In genomic region chr19:19261350-19262189, GRCh38 we compare ENCODE assay signal across 11 cellular contexts. TPM values are rescaled to one million over a fixed set of nuclear protein-coding genes. Genes with fewer than 3 reads are reported as not detected.
DNase-seq lines count a peak whose midpoint lies in the region; ATAC-seq, FAIRE-seq and TF ChIP-seq lines count a peak whose summit lies in the region.
"Had no signal": no experiment of that assay in that cellular context is flagged by ENCODE, and none has a peak within 500 bp of the region (broad histone marks: within the 10 kb centered on the region; RNA-seq: fewer than 3 reads in every experiment).

No MANE protein-coding gene starts in this region.

- H3K36me3 Mint-ChIP-seq in memory B cell = peaks cover 6% of the 10 kb centered on the region

- H3K9ac ChIP-seq in adipocyte (ENCODE audit: low read length) = no peak overlapping the region

- H3K4me3 Mint-ChIP-seq in memory B cell = peak overlapping the region; percentile 65

- peak overlapping the region in 1 of 2 experiments; percentile 56; a peak in 2 of 6 replicates for H3K27ac ChIP-seq in A549
- H3K27ac ChIP-seq: gastrocnemius medialis had no signal

- peaks cover 29% of the 10 kb centered on the region for H3K27me3 Mint-ChIP-seq in memory B cell

- no peak overlapping the region for H3K27ac Mint-ChIP-seq in memory B cell

- TF ChIP-seq RAD21 in A549 (conservative IDR thresholded peaks at IDR 0.05 in 1 of 2, IDR thresholded peaks at IDR 0.05 in 1 of 2) = no peak

- H3K4me1 ChIP-seq in A549 = no peaks in the 10 kb centered on the region
- H3K4me1 ChIP-seq in adipocyte (ENCODE audit: control insufficient read depth, insufficient read depth, low read length) = no peaks in the 10 kb centered on the region
- H3K4me1 ChIP-seq: gastrocnemius medialis had no signal

- H3K9me3 Mint-ChIP-seq in memory B cell = peaks cover 3% of the 10 kb centered on the region

- H3K9me3 ChIP-seq in A549 = no peaks in the 10 kb centered on the region
- peaks cover 6% of the 10 kb centered on the region for H3K9me3 ChIP-seq in adipocyte (ENCODE audit: control insufficient read depth, low read length)
- H3K9me3 ChIP-seq: gastrocnemius medialis had no signal

- no peak for TF ChIP-seq EP300 in A549 (IDR thresholded peaks at IDR 0.05)

- TF ChIP-seq POLR2A in A549 (IDR thresholded peaks at IDR 0.05; ENCODE audit: low read length) = no peak

- ATAC-seq in A549 (peak in 1 of 2 experiments; percentile 9; a peak in 1 of 6 replicates), memory B cell (ENCODE audit: low read depth) (peak; percentile 70)
- ATAC-seq: gastrocnemius medialis had no signal

- peak overlapping the region; percentile 28; the same call in 1 of the 3 replicates for H3K4me3 ChIP-seq in A549
- H3K4me3 ChIP-seq in HFF-Myc (replicated peaks; ENCODE audit: low read depth, low read length) = 0 out of 2 replicates have a peak overlapping the region, but pooled peaks have one; percentile 9
- H3K4me3 ChIP-seq in adipocyte (ENCODE audit: low read length) = no peak overlapping the region
- H3K4me3 ChIP-seq: gastrocnemius medialis had no signal

- H3K4me2 ChIP-seq in A549 = peak overlapping the region; percentile 62

- no peak for DNase-seq in A549 (ENCODE audit: low read depth in 1 of 2, low spot score in 1 of 2)
- no peak for DNase-seq in HFF-Myc (ENCODE audit: extremely low read depth, low read depth)
- DNase-seq in adipocyte (ENCODE audit: low read depth) = peak; percentile 39
- peak; percentile 7 to 32 for DNase-seq in memory B cell (ENCODE audit: low spot score in 2 of 2)
- DNase-seq in NCI-H2196 treated with DMSO at 0.1 percent for 48 hours (lab: John Stamatoyannopoulos, UW; ENCODE audit: unreplicated experiment) = no peak
- DNase-seq in HUDEP-2 (lab: John Stamatoyannopoulos, UW; ENCODE audit: unreplicated experiment in 76 of 76) = no peak
- no peak for DNase-seq in T-helper 1 cell
- DNase-seq in stimulated activated CD4-positive, alpha-beta T cell treated with anti-CD3 and anti-CD28 coated beads, Interleukin-15, amount 100 ng/mL, for 24 hours = no peak
- DNase-seq: activated gamma-delta T cell treated with Interleukin-2 at 50 U/mL for 16 hours, gastrocnemius medialis, SHP77 treated with DMSO at 0.1 percent for 48 hours had no signal

- no peak for FAIRE-seq in A549 (lab: Jason Lieb, UNC)

- CTCF ChIA-PET in A549 (lab: Yijun Ruan, JAX) = no interaction called here

- peaks cover 67% of the 10 kb centered on the region for H3K27me3 ChIP-seq in adipocyte (replicated peaks; ENCODE audit: control insufficient read depth, insufficient read depth, low read length)

- peaks cover 13% of the 10 kb centered on the region for H3K4me1 Mint-ChIP-seq in memory B cell

- WGBS in A549 (ENCODE audit: missing lambda C conversion rate) = 52% methylated on average over 15 of the region's 52 CpGs

- H3K36me3 ChIP-seq in adipocyte (ENCODE audit: control insufficient read depth, insufficient read depth, low read length, severe bottlenecking) = no peaks in the 10 kb centered on the region
- H3K36me3 ChIP-seq: gastrocnemius medialis had no signal

- TF ChIP-seq CTCF in A549 (IDR thresholded peaks at IDR 0.05) = no peak
- no peak for TF ChIP-seq CTCF in HFF-Myc (IDR thresholded peaks at IDR 0.05; ENCODE audit: low read depth, low read length, missing control alignments)

- POLR2A ChIA-PET in A549 (lab: Yijun Ruan, JAX) = no interaction called here

TF ChIP-seq in A549, 52 proteins besides CTCF, POLR2A, EP300 and RAD21:
- TF ChIP-seq FOXS1 (CRISPR knock-in tag; IDR thresholded peaks at IDR 0.05) (no peak), RFX5 (IDR thresholded peaks at IDR 0.05) (no peak), CHD2 (IDR thresholded peaks at IDR 0.05; ENCODE audit: low read length, partially characterized antibody) (no peak), KDM1A (IDR thresholded peaks at IDR 0.05; ENCODE audit: low read depth) (no peak), RNF2 (IDR thresholded peaks at IDR 0.05; ENCODE audit: borderline replicate concordance, low read depth) (no peak), MAFK (IDR thresholded peaks at IDR 0.05; ENCODE audit: partially characterized antibody) (no peak), HMGXB4 (CRISPR knock-in tag; IDR thresholded peaks at IDR 0.05; ENCODE audit: borderline replicate concordance) (no peak), CEBPB (IDR thresholded peaks at IDR 0.05) (no peak)
- TF ChIP-seq, protein P1, sequence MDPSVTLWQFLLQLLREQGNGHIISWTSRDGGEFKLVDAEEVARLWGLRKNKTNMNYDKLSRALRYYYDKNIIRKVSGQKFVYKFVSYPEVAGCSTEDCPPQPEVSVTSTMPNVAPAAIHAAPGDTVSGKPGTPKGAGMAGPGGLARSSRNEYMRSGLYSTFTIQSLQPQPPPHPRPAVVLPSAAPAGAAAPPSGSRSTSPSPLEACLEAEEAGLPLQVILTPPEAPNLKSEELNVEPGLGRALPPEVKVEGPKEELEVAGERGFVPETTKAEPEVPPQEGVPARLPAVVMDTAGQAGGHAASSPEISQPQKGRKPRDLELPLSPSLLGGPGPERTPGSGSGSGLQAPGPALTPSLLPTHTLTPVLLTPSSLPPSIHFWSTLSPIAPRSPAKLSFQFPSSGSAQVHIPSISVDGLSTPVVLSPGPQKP (IDR thresholded peaks at IDR 0.05; ENCODE audit: low read depth, low read length) = no peak

RNA-seq across cellular contexts. Expression of gene TM6SF2, which starts 11.5 kb away (rescaled TPM):
- polyA plus RNA-seq in A549 (2011; rRNA removed) = 0.45 and 0.62 TPM in 2 replicates
- 0.46 and 0.57 TPM in 2 replicates for polyA plus RNA-seq in A549 (2012; cell fraction: cytosol; rRNA removed)
- 1.9 and 2.0 TPM in 2 replicates for polyA plus RNA-seq in A549 (2012; cell fraction: nucleus; rRNA removed)
- 0.54 to 0.88 TPM (median 0.65 TPM) in 3 replicates for polyA plus RNA-seq in A549 (2017; fragmentation: RNase III; extraction: RNeasy Plus Mini Kit Qiagen cat#74134 plus additional on column Dnase treatment)
- 0.58 TPM in 2 replicates for polyA minus RNA-seq in A549 (2011; rRNA and poly(A)+ RNA removed)

RNA-seq across cellular contexts. Expression of gene NCAN, which starts 49.8 kb away (rescaled TPM):
- 0.03 and 0.05 TPM in 2 replicates for polyA plus RNA-seq in A549 (2011; rRNA removed)
- polyA plus RNA-seq in A549 (2012; cell fraction: cytosol; rRNA removed) = 0.03 TPM in 2 replicates
- polyA plus RNA-seq in A549 (2012; cell fraction: nucleus; rRNA removed) = 0.02 and 0.04 TPM in 2 replicates
- 0.01 to 0.03 TPM in 2 of 3 replicates, not detected in the other for polyA plus RNA-seq in A549 (2017; fragmentation: RNase III; extraction: RNeasy Plus Mini Kit Qiagen cat#74134 plus additional on column Dnase treatment)
- 0.15 and 0.74 TPM in 2 replicates for polyA minus RNA-seq in A549 (2011; rRNA and poly(A)+ RNA removed)

RNA-seq across cellular contexts. Expression of gene NR2C2AP, which starts 58.4 kb away (rescaled TPM):
- polyA plus RNA-seq in A549 (2011; rRNA removed) (19.3 and 20.0 TPM in 2 replicates), A549 (2017; fragmentation: RNase III; extraction: RNeasy Plus Mini Kit Qiagen cat#74134 plus additional on column Dnase treatment) (24.1 to 24.8 TPM (median 24.6 TPM) in 3 replicates)
- polyA plus RNA-seq in A549 (2012; cell fraction: cytosol; rRNA removed) = 28.1 and 30.6 TPM in 2 replicates
- 30.0 and 32.7 TPM in 2 replicates for polyA plus RNA-seq in A549 (2012; cell fraction: nucleus; rRNA removed)
- polyA minus RNA-seq in A549 (2011; rRNA and poly(A)+ RNA removed) = 13.2 and 16.3 TPM in 2 replicates

RNA-seq across cellular contexts. Expression of gene SUGP1, which starts 58.7 kb away (rescaled TPM):
- polyA plus RNA-seq in A549 (2011; rRNA removed) (17.6 and 21.9 TPM in 2 replicates), A549 (2017; fragmentation: RNase III; extraction: RNeasy Plus Mini Kit Qiagen cat#74134 plus additional on column Dnase treatment) (27.4 to 30.0 TPM (median 30.0 TPM) in 3 replicates)
- polyA plus RNA-seq in A549 (2012; cell fraction: cytosol; rRNA removed) = 24.0 and 24.9 TPM in 2 replicates
- polyA plus RNA-seq in A549 (2012; cell fraction: nucleus; rRNA removed) = 45.5 TPM in 2 replicates
- polyA minus RNA-seq in A549 (2011; rRNA and poly(A)+ RNA removed) = 24.0 and 27.0 TPM in 2 replicates

RNA-seq across cellular contexts. Expression of gene MAU2, which starts 59.1 kb away (rescaled TPM):
- polyA plus RNA-seq in A549 (2011; rRNA removed) (8.5 and 14.0 TPM in 2 replicates), A549 (2017; fragmentation: RNase III; extraction: RNeasy Plus Mini Kit Qiagen cat#74134 plus additional on column Dnase treatment) (10.0 to 11.6 TPM (median 11.5 TPM) in 3 replicates)
- polyA plus RNA-seq in A549 (2012; cell fraction: cytosol; rRNA removed) = 9.2 and 15.5 TPM in 2 replicates
- polyA plus RNA-seq in A549 (2012; cell fraction: nucleus; rRNA removed) = 41.9 and 56.4 TPM in 2 replicates
- polyA minus RNA-seq in A549 (2011; rRNA and poly(A)+ RNA removed) = 35.7 and 41.3 TPM in 2 replicates

Comparison
In these comparisons a context has a peak if more than half of its experiments do, and no peak if none do; other contexts are left out.
1. DNase-seq: peak in adipocyte (single experiment) and memory B cell (2 of 2); none in A549 (0 of 2), HFF-Myc (single experiment), NCI-H2196 treated with DMSO at 0.1 percent for 48 hours (single experiment), HUDEP-2 (0 of 76), T-helper 1 cell (0 of 5) and stimulated activated CD4-positive, alpha-beta T cell treated with anti-CD3 and anti-CD28 coated beads, Interleukin-15, amount 100 ng/mL, for 24 hours (single experiment).